In the genomic region with DNA sequence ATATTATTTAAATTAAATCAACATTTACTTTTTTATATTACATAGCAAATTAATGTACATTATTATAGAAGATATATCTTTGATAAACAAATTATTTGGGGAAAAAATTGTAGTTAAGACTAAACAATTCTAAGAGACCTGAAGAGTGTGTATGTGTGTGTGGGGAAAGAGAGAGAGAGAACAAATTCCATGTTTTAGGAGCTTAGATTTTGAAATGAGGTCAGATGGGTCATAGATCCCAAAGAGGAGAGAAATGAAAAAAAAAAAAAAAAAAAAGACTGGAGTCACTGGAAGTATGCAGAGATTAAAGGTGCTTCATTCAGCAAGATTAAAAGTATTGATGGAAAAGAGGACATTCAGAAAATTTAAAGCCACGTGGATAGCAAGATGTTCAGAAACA, we compare ENCODE assay signal across 21 cellular contexts.
A peak's percentile ranks its signal among the peaks of the same experiment; 100 is the strongest.
DNase-seq lines count a peak whose midpoint lies in the region; ATAC-seq and TF ChIP-seq lines count a peak whose summit lies in the region.
"Had no signal": no experiment of that assay in that cellular context is flagged by ENCODE, and none has a peak within 500 bp of the region (broad histone marks: within the 10 kb centered on the region; RNA-seq: fewer than 3 reads in every experiment).

No MANE protein-coding gene starts in this region.

- peaks cover 18% of the 10 kb centered on the region for H3K36me3 Mint-ChIP-seq in WTC11
- no peaks in the 10 kb centered on the region for H3K36me3 Mint-ChIP-seq in activated naive CD4-positive, alpha-beta T cell treated with anti-CD3 and anti-CD28 coated beads, Interleukin-2, amount 10 ng/mL, durations not matched to agents 7 days and 5 days
- H3K36me3 Mint-ChIP-seq: CD4-positive, CD25-positive, alpha-beta regulatory T cell; CD8-positive, alpha-beta T cell had no signal

- no peak overlapping the region for H3K4me3 Mint-ChIP-seq in WTC11
- no peak overlapping the region for H3K4me3 Mint-ChIP-seq in activated naive CD4-positive, alpha-beta T cell treated with anti-CD3 and anti-CD28 coated beads, Interleukin-2, amount 10 ng/mL, durations not matched to agents 7 days and 5 days
- H3K4me3 Mint-ChIP-seq: B cell; CD4-positive, CD25-positive, alpha-beta regulatory T cell; CD8-positive, alpha-beta T cell; GM23338; H9 had no signal

- H3K27me3 Mint-ChIP-seq in WTC11 (ENCODE audit: low read depth), result peaks cover 42% of the 10 kb centered on the region
- H3K27me3 Mint-ChIP-seq in activated naive CD4-positive, alpha-beta T cell treated with anti-CD3 and anti-CD28 coated beads, Interleukin-2, amount 10 ng/mL, durations not matched to agents 7 days and 5 days, result no peaks in the 10 kb centered on the region
- H3K27me3 Mint-ChIP-seq: B cell; CD4-positive, CD25-positive, alpha-beta regulatory T cell had no signal

- peaks cover 42% of the 10 kb centered on the region for H3K9me3 Mint-ChIP-seq in WTC11
- peaks cover 4% of the 10 kb centered on the region for H3K9me3 Mint-ChIP-seq in activated naive CD4-positive, alpha-beta T cell treated with anti-CD3 and anti-CD28 coated beads, Interleukin-2, amount 10 ng/mL, durations not matched to agents 7 days and 5 days
- H3K9me3 Mint-ChIP-seq: H9 had no signal

- no peak overlapping the region for H3K27ac Mint-ChIP-seq in WTC11
- no peak overlapping the region for H3K27ac Mint-ChIP-seq in activated naive CD4-positive, alpha-beta T cell treated with anti-CD3 and anti-CD28 coated beads, Interleukin-2, amount 10 ng/mL, durations not matched to agents 7 days and 5 days
- H3K27ac Mint-ChIP-seq: B cell; CD4-positive, CD25-positive, alpha-beta regulatory T cell; CD8-positive, alpha-beta T cell; GM23338; H9 had no signal

- peak overlapping the region in 11 of 59 donors; percentile 9 to 55 (median 40) for H3K4me3 ChIP-seq in dorsolateral prefrontal cortex
- H3K4me3 ChIP-seq: BLaER1, GM12878, GM23338 had no signal

- peak overlapping the region in 53 of 59 donors; percentile 3 to 93 (median 82) for H3K27ac ChIP-seq in dorsolateral prefrontal cortex
- peak overlapping the region; percentile 92 for H3K27ac ChIP-seq in substantia nigra (ENCODE audit: low read depth, low read length, poor library complexity, severe bottlenecking)
- H3K27ac ChIP-seq: BLaER1, C4-2B had no signal

- H3K27me3 ChIP-seq in dorsolateral prefrontal cortex, result no peaks in the 10 kb centered on the region
- H3K27me3 ChIP-seq: BLaER1 had no signal

- intact Hi-C loops in dorsolateral prefrontal cortex (cut with DNase I), result loop anchor here in 1 of 2 donors (10.0 kb wide), 1 partner anchor 199 kb away; no protein-coding TSS in a partner anchor

- TF ChIP-seq CTCF in WTC11 (IDR thresholded peaks at IDR 0.05) (no peak), dorsolateral prefrontal cortex (IDR thresholded peaks at IDR 0.05 in 54 of 56, conservative IDR thresholded peaks at IDR 0.05 in 2 of 56; ENCODE audit: low read depth in 1 of 56, partially characterized antibody in 56 of 56) (no peak)

- H3K4me1 Mint-ChIP-seq in WTC11, result no peaks in the 10 kb centered on the region
- no peaks in the 10 kb centered on the region for H3K4me1 Mint-ChIP-seq in activated naive CD4-positive, alpha-beta T cell treated with anti-CD3 and anti-CD28 coated beads, Interleukin-2, amount 10 ng/mL, durations not matched to agents 7 days and 5 days
- H3K4me1 Mint-ChIP-seq: B cell; CD4-positive, CD25-positive, alpha-beta regulatory T cell; GM23338 had no signal

- ATAC-seq in WTC11 (no peak), GM21737 (IDR thresholded peaks at IDR 0.05; ENCODE audit: unreplicated experiment) (no peak)
- ATAC-seq: CD8-positive, alpha-beta T cell; GM12878; GM23338; HCT116 had no signal

- DNase-seq in WTC11 (ENCODE audit: low spot score) (no peak), dorsolateral prefrontal cortex (no peak), globus pallidus (ENCODE audit: low spot score) (peak; percentile 26), substantia nigra (lab: John Stamatoyannopoulos, UW) (no peak), RPMI8226 (no peak), NAMALWA (ENCODE audit: low spot score) (no peak)
- no peak for DNase-seq in activated naive CD4-positive, alpha-beta T cell treated with anti-CD3 and anti-CD28 coated beads, Interleukin-2, amount 10 ng/mL, durations not matched to agents 7 days and 5 days
- DNase-seq: Caco-2; CD4-positive, CD25-positive, alpha-beta regulatory T cell; CD8-positive, alpha-beta T cell; DMS153; EL; GDM1; H9 had no signal

- CTCF ChIA-PET in WTC11 (lab: Charles Lee), result interaction anchor here (0.6 kb wide), 1 partner anchor 312 kb away, joined by 4 read pairs; no protein-coding TSS in a partner anchor
- CTCF ChIA-PET in activated naive CD4-positive, alpha-beta T cell treated with anti-CD3 and anti-CD28 coated beads, Interleukin-2, amount 10 ng/mL, durations not matched to agents 7 days and 5 days (lab: Charles Lee), result no interaction called here

- POLR2A ChIA-PET in WTC11 (lab: Charles Lee), result no interaction called here

TF ChIP-seq in WTC11, 78 proteins besides CTCF, POLR2A, EP300 and RAD21:
- TF ChIP-seq, protein P1, sequence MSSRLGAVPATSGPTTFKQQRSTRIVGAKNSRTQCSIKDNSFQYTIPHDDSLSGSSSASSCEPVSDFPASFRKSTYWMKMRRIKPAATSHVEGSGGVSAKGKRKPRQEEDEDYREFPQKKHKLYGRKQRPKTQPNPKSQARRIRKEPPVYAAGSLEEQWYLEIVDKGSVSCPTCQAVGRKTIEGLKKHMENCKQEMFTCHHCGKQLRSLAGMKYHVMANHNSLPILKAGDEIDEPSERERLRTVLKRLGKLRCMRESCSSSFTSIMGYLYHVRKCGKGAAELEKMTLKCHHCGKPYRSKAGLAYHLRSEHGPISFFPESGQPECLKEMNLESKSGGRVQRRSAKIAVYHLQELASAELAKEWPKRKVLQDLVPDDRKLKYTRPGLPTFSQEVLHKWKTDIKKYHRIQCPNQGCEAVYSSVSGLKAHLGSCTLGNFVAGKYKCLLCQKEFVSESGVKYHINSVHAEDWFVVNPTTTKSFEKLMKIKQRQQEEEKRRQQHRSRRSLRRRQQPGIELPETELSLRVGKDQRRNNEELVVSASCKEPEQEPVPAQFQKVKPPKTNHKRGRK (CRISPR knock-in tag; IDR thresholded peaks at IDR 0.05; ENCODE audit: borderline replicate concordance), result no peak
- peak; percentile 64; the same call in 1 of the 2 replicates for TF ChIP-seq HMGA2 (CRISPR knock-in tag; IDR thresholded peaks at IDR 0.05)
- TF ChIP-seq, protein P2, sequence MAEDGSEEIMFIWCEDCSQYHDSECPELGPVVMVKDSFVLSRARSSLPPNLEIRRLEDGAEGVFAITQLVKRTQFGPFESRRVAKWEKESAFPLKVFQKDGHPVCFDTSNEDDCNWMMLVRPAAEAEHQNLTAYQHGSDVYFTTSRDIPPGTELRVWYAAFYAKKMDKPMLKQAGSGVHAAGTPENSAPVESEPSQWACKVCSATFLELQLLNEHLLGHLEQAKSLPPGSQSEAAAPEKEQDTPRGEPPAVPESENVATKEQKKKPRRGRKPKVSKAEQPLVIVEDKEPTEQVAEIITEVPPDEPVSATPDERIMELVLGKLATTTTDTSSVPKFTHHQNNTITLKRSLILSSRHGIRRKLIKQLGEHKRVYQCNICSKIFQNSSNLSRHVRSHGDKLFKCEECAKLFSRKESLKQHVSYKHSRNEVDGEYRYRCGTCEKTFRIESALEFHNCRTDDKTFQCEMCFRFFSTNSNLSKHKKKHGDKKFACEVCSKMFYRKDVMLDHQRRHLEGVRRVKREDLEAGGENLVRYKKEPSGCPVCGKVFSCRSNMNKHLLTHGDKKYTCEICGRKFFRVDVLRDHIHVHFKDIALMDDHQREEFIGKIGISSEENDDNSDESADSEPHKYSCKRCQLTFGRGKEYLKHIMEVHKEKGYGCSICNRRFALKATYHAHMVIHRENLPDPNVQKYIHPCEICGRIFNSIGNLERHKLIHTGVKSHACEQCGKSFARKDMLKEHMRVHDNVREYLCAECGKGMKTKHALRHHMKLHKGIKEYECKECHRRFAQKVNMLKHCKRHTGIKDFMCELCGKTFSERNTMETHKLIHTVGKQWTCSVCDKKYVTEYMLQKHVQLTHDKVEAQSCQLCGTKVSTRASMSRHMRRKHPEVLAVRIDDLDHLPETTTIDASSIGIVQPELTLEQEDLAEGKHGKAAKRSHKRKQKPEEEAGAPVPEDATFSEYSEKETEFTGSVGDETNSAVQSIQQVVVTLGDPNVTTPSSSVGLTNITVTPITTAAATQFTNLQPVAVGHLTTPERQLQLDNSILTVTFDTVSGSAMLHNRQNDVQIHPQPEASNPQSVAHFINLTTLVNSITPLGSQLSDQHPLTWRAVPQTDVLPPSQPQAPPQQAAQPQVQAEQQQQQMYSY (CRISPR knock-in tag; IDR thresholded peaks at IDR 0.05), result no peak
- TF ChIP-seq ZNF263 (CRISPR knock-in tag; IDR thresholded peaks at IDR 0.05; ENCODE audit: low read depth), result no peak
- TF ChIP-seq ZNF396 (CRISPR knock-in tag; IDR thresholded peaks at IDR 0.05; ENCODE audit: borderline replicate concordance), result no peak
- no peak for TF ChIP-seq ZNF121 (CRISPR knock-in tag; IDR thresholded peaks at IDR 0.05)
- TF ChIP-seq, protein P3, sequence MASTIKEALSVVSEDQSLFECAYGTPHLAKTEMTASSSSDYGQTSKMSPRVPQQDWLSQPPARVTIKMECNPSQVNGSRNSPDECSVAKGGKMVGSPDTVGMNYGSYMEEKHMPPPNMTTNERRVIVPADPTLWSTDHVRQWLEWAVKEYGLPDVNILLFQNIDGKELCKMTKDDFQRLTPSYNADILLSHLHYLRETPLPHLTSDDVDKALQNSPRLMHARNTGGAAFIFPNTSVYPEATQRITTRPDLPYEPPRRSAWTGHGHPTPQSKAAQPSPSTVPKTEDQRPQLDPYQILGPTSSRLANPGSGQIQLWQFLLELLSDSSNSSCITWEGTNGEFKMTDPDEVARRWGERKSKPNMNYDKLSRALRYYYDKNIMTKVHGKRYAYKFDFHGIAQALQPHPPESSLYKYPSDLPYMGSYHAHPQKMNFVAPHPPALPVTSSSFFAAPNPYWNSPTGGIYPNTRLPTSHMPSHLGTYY (CRISPR knock-in tag; IDR thresholded peaks at IDR 0.05), result no peak
- no peak for TF ChIP-seq SMAD4 (CRISPR knock-in tag; IDR thresholded peaks at IDR 0.05)
